ENCODE assay signal across 2 cellular contexts in the genomic region with DNA sequence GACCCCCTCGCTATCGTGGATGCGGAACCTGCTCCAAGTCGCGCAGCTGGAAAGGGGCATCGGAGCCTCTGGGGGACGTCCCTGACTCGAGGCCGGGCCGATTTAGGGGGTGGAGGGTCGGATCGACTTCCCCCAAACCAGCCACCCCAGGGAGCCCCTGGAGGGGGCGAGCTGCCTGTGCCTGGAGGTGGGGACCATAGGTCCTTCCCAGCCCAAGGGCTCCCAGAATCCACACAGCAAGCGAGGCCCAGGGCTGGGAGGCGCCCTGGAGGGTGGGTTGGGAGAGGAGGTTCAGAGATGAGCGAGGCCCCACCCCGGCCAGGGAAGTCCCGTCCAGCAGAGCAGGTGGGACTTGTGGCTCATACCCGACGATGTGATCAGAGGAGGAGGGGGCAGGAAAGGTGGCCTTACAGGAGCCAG.
TF ChIP-seq lines count a peak whose summit lies in the region.

No MANE protein-coding gene starts in this region.

TF ChIP-seq in H1, 55 proteins besides CTCF, POLR2A, EP300 and RAD21 (continued from another document):
- TF ChIP-seq, protein P1, sequence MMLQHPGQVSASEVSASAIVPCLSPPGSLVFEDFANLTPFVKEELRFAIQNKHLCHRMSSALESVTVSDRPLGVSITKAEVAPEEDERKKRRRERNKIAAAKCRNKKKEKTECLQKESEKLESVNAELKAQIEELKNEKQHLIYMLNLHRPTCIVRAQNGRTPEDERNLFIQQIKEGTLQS (IDR thresholded peaks at IDR 0.05; ENCODE audit: insufficient read depth, low read depth, low read length): no peak
- no peak for TF ChIP-seq TAF7 (optimal IDR thresholded peaks at IDR 0.05; ENCODE audit: borderline replicate concordance, low read depth, low read length)
- TF ChIP-seq EGR1 (IDR thresholded peaks at IDR 0.05; ENCODE audit: borderline replicate concordance, low read depth, low read length): no peak
- no peak for TF ChIP-seq ZNF274 (IDR thresholded peaks at IDR 0.05; ENCODE audit: borderline replicate concordance, extremely low read depth, low read length)
- TF ChIP-seq HDAC6 (IDR thresholded peaks at IDR 0.05; ENCODE audit: low read depth, low read length): no peak
- no peak for TF ChIP-seq YY1 (IDR thresholded peaks at IDR 0.05; ENCODE audit: low read depth, low read length)

TF ChIP-seq in SK-N-SH, 30 proteins besides CTCF, POLR2A, EP300 and RAD21 (continued from another document):
- TF ChIP-seq, protein P2, sequence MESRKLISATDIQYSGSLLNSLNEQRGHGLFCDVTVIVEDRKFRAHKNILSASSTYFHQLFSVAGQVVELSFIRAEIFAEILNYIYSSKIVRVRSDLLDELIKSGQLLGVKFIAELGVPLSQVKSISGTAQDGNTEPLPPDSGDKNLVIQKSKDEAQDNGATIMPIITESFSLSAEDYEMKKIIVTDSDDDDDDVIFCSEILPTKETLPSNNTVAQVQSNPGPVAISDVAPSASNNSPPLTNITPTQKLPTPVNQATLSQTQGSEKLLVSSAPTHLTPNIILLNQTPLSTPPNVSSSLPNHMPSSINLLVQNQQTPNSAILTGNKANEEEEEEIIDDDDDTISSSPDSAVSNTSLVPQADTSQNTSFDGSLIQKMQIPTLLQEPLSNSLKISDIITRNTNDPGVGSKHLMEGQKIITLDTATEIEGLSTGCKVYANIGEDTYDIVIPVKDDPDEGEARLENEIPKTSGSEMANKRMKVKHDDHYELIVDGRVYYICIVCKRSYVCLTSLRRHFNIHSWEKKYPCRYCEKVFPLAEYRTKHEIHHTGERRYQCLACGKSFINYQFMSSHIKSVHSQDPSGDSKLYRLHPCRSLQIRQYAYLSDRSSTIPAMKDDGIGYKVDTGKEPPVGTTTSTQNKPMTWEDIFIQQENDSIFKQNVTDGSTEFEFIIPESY (IDR thresholded peaks at IDR 0.05; ENCODE audit: borderline replicate concordance, low read depth): no peak
- TF ChIP-seq NRF1 (IDR thresholded peaks at IDR 0.05; ENCODE audit: low read depth, low read length): no peak
- TF ChIP-seq, protein P3, sequence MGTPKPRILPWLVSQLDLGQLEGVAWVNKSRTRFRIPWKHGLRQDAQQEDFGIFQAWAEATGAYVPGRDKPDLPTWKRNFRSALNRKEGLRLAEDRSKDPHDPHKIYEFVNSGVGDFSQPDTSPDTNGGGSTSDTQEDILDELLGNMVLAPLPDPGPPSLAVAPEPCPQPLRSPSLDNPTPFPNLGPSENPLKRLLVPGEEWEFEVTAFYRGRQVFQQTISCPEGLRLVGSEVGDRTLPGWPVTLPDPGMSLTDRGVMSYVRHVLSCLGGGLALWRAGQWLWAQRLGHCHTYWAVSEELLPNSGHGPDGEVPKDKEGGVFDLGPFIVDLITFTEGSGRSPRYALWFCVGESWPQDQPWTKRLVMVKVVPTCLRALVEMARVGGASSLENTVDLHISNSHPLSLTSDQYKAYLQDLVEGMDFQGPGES (IDR thresholded peaks at IDR 0.05; ENCODE audit: low read depth, low read length): no peak
- no peak for TF ChIP-seq CHD2 (IDR thresholded peaks at IDR 0.05; ENCODE audit: low read length, partially characterized antibody)
- TF ChIP-seq FOSL2 (IDR thresholded peaks at IDR 0.05; ENCODE audit: borderline replicate concordance, low read depth): no peak
- TF ChIP-seq GABPA (IDR thresholded peaks at IDR 0.05; ENCODE audit: low read depth): no peak
- TF ChIP-seq TAF1 (IDR thresholded peaks at IDR 0.05; ENCODE audit: borderline replicate concordance, low read depth, low read length): no peak
- TF ChIP-seq, protein P4, sequence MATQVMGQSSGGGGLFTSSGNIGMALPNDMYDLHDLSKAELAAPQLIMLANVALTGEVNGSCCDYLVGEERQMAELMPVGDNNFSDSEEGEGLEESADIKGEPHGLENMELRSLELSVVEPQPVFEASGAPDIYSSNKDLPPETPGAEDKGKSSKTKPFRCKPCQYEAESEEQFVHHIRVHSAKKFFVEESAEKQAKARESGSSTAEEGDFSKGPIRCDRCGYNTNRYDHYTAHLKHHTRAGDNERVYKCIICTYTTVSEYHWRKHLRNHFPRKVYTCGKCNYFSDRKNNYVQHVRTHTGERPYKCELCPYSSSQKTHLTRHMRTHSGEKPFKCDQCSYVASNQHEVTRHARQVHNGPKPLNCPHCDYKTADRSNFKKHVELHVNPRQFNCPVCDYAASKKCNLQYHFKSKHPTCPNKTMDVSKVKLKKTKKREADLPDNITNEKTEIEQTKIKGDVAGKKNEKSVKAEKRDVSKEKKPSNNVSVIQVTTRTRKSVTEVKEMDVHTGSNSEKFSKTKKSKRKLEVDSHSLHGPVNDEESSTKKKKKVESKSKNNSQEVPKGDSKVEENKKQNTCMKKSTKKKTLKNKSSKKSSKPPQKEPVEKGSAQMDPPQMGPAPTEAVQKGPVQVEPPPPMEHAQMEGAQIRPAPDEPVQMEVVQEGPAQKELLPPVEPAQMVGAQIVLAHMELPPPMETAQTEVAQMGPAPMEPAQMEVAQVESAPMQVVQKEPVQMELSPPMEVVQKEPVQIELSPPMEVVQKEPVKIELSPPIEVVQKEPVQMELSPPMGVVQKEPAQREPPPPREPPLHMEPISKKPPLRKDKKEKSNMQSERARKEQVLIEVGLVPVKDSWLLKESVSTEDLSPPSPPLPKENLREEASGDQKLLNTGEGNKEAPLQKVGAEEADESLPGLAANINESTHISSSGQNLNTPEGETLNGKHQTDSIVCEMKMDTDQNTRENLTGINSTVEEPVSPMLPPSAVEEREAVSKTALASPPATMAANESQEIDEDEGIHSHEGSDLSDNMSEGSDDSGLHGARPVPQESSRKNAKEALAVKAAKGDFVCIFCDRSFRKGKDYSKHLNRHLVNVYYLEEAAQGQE (IDR thresholded peaks at IDR 0.05; ENCODE audit: low read depth, low read length): no peak
- no peak for TF ChIP-seq TEAD4 (IDR thresholded peaks at IDR 0.05; ENCODE audit: borderline replicate concordance, insufficient read depth)
- no peak for TF ChIP-seq ELF1 (IDR thresholded peaks at IDR 0.05)
- TF ChIP-seq GATA2 (CRISPR knock-in tag; IDR thresholded peaks at IDR 0.05): no peak
- TF ChIP-seq RFX5 (IDR thresholded peaks at IDR 0.05; ENCODE audit: low read length): no peak
- TF ChIP-seq, protein P5, sequence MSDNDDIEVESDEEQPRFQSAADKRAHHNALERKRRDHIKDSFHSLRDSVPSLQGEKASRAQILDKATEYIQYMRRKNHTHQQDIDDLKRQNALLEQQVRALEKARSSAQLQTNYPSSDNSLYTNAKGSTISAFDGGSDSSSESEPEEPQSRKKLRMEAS (IDR thresholded peaks at IDR 0.05; ENCODE audit: low read depth): no peak
- TF ChIP-seq YY1 (IDR thresholded peaks at IDR 0.05; ENCODE audit: low read depth): no peak
